Comparison of ENCODE assay signal across 18 cellular contexts in the genomic region with DNA sequence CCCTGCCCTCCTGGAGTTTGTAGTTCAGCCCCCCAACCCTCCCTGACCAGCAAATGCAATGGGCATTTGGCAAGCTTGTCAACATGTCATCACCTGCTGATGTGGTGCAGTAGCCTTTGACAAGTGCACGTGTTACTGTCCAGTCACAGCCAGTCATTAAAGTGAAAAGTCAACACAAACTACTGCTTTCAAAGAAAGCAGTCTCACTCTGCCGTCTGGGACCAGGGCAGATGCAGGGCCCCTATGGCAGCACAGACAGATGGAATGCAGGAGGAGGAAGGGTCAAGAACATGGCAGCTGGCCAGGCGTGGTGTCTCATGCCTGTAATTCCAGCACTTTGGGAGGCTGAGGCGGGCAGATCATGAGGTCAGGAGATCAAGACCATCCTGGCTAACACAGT.
DNase-seq lines count a peak whose midpoint lies in the region; ATAC-seq, FAIRE-seq and TF ChIP-seq lines count a peak whose summit lies in the region.
"Had no signal": no experiment of that assay in that cellular context is flagged by ENCODE, and none has a peak within 500 bp of the region (broad histone marks: within the 10 kb centered on the region; RNA-seq: fewer than 3 reads in every experiment).

No MANE protein-coding gene starts in this region.

- in situ Hi-C loops in HAP-1 (cut with MboI; ENCODE audit: low sequenced_read_pairs) = no loop called here

- intact Hi-C loops in tibial artery (cut with DNase I; ENCODE audit: low total_unique reads) = no loop called here
- intact Hi-C loops in kidney (cut with DNase I) = no loop called here

- H3K4me3 ChIP-seq in fibroblast of villous mesenchyme (ENCODE audit: low read depth, low read length) (no peak overlapping the region), tibial artery (no peak overlapping the region), kidney (ENCODE audit: low read length in 2 of 2) (no peak overlapping the region), HAP-1 (no peak overlapping the region)

- H3K4me1 ChIP-seq in tibial artery (no peaks in the 10 kb centered on the region), kidney (ENCODE audit: control insufficient read depth in 1 of 2, insufficient read depth in 1 of 2, low read depth in 1 of 2, low read length in 2 of 2) (peaks cover 0 to 2% of the 10 kb centered on the region in 2 donors), HAP-1 (no peaks in the 10 kb centered on the region)

- DNase-seq in EH (ENCODE audit: low read depth) (peak; percentile 81), RPMI7951 (ENCODE audit: low read depth) (peak; percentile 78), fibroblast of villous mesenchyme (ENCODE audit: low read depth) (peak; percentile 50), myocyte (ENCODE audit: low read depth) (peak; percentile 53), tibial artery (no peak), kidney (no peak), HAP-1 (ENCODE audit: low spot score in 2 of 2) (no peak)
- DNase-seq: activated CD8-positive, alpha-beta memory T cell treated with anti-CD3 and anti-CD28 coated beads for 24 hours; CD8-positive, alpha-beta memory T cell; left colon; NCI-H1105; NCI-H82; RPMI8226; stimulated activated naive CD4-positive, alpha-beta T cell; T-helper 1 cell; WERI-Rb-1 had no signal

- TF ChIP-seq CTCF in fibroblast of villous mesenchyme (IDR thresholded peaks at IDR 0.05; ENCODE audit: insufficient read depth, low read depth, low read length) (no peak), tibial artery (IDR thresholded peaks at IDR 0.05) (no peak), kidney (IDR thresholded peaks at IDR 0.05; ENCODE audit: borderline replicate concordance, extremely low read depth, insufficient read depth) (no peak)

- H3K27me3 ChIP-seq in tibial artery = no peaks in the 10 kb centered on the region
- no peaks in the 10 kb centered on the region for H3K27me3 ChIP-seq in HAP-1 (ENCODE audit: low read depth)

- no peak overlapping the region for H3K9ac ChIP-seq in kidney (ENCODE audit: low read length in 2 of 2)
- H3K9ac ChIP-seq: KMS-11 had no signal

- H3K36me3 ChIP-seq in tibial artery = no peaks in the 10 kb centered on the region
- H3K36me3 ChIP-seq in kidney (ENCODE audit: control insufficient read depth in 1 of 2, insufficient read depth in 2 of 2, low read length in 2 of 2) = no peaks in the 10 kb centered on the region
- H3K36me3 ChIP-seq in HAP-1 (replicated peaks) = no peaks in the 10 kb centered on the region
- H3K36me3 ChIP-seq: WERI-Rb-1 had no signal

- ATAC-seq in HG02571 (IDR thresholded peaks at IDR 0.05; ENCODE audit: unreplicated experiment) = no peak
- ATAC-seq: left colon had no signal

- no peak for FAIRE-seq in kidney (lab: Jason Lieb, UNC)

- H3K9me3 ChIP-seq in tibial artery = peaks cover 0 to 8% (median 0%) of the 10 kb centered on the region in 3 donors
- no peaks in the 10 kb centered on the region for H3K9me3 ChIP-seq in kidney (ENCODE audit: control insufficient read depth in 1 of 2, low read length in 2 of 2)
- H3K9me3 ChIP-seq in HAP-1 = no peaks in the 10 kb centered on the region

- no peak overlapping the region for H3K27ac ChIP-seq in tibial artery
- no peak overlapping the region for H3K27ac ChIP-seq in kidney (ENCODE audit: low read depth in 2 of 2, low read length in 2 of 2)
- H3K27ac ChIP-seq: KMS-11, WERI-Rb-1 had no signal

Comparison
In these comparisons a context has a peak if more than half of its experiments do, and no peak if none do; other contexts are left out.
1. DNase-seq: peak in EH (single experiment), RPMI7951 (single experiment), fibroblast of villous mesenchyme (single experiment) and myocyte (single experiment); none in tibial artery (0 of 2), kidney (single experiment) and HAP-1 (0 of 2).